ENCODE assay signal across 9 cellular contexts in genomic region chrX:73916931-73917657, GRCh38.
A peak's percentile ranks its signal among the peaks of the same experiment; 100 is the strongest.
DNase-seq lines count a peak whose midpoint lies in the region; ATAC-seq and TF ChIP-seq lines count a peak whose summit lies in the region.
"Had no signal": no experiment of that assay in that cellular context is flagged by ENCODE, and none has a peak within 500 bp of the region (broad histone marks: within the 10 kb centered on the region; RNA-seq: fewer than 3 reads in every experiment).

No MANE protein-coding gene starts in this region.

- peaks cover 3% of the 10 kb centered on the region for H3K27me3 Mint-ChIP-seq in brain

- H3K9me3 ChIP-seq in AG04450 (ENCODE audit: control insufficient read depth, insufficient read depth, low read length) (no peaks in the 10 kb centered on the region), upper lobe of left lung (no peaks in the 10 kb centered on the region)

- TF ChIP-seq CTCF in AG04450 (IDR thresholded peaks at IDR 0.05; ENCODE audit: low read depth, low read length) (no peak), brain (conservative IDR thresholded peaks at IDR 0.05) (no peak), upper lobe of left lung (IDR thresholded peaks at IDR 0.05) (no peak)

- H3K27ac Mint-ChIP-seq in brain, result peak overlapping the region in 3 of 5 experiments; percentile 30 to 82 (median 76)

- WGBS in upper lobe of left lung, 2 donors, result 87 to 90% methylated on average over 2 of the region's 2 CpGs

- no peaks in the 10 kb centered on the region for H3K36me3 ChIP-seq in upper lobe of left lung

- TF ChIP-seq POLR2A in upper lobe of left lung (IDR thresholded peaks at IDR 0.05), result no peak

- H3K4me3 ChIP-seq in AG04450 (ENCODE audit: low read depth, low read length), result no peak overlapping the region
- no peak overlapping the region for H3K4me3 ChIP-seq in upper lobe of left lung

- TF ChIP-seq EP300 in upper lobe of left lung (IDR thresholded peaks at IDR 0.05), result no peak

- no peaks in the 10 kb centered on the region for H3K36me3 Mint-ChIP-seq in brain

- H3K9me3 Mint-ChIP-seq in brain, result peaks cover 0 to 3% (median 0%) of the 10 kb centered on the region in 5 experiments

- no peak for ATAC-seq in GM18511 (IDR thresholded peaks at IDR 0.05; ENCODE audit: unreplicated experiment)
- no peak for ATAC-seq in upper lobe of left lung (ENCODE audit: low FRiP score in 2 of 2)
- no peak for ATAC-seq in GM21723 (IDR thresholded peaks at IDR 0.05; ENCODE audit: unreplicated experiment)

- H3K4me1 Mint-ChIP-seq in brain, result peaks cover 30% of the 10 kb centered on the region

- peak; percentile 63 for DNase-seq in AG04450 (ENCODE audit: low read depth, low spot score)
- DNase-seq in HT1080 (ENCODE audit: low read depth), result peak; percentile 92
- DNase-seq in kidney tubule cell (ENCODE audit: low spot score), result peak; percentile 94
- no peak for DNase-seq in GM19238 (ENCODE audit: insufficient read length, low spot score)
- no peak for DNase-seq in upper lobe of left lung
- DNase-seq: right cardiac atrium had no signal

- peak overlapping the region; percentile 89 for H3K27ac ChIP-seq in AG04450 (ENCODE audit: low read depth, low read length)
- H3K27ac ChIP-seq in upper lobe of left lung, result peak overlapping the region in 1 of 4 donors; percentile 38

- POLR2A ChIA-PET in AG04450 (lab: Yijun Ruan, JAX), result interaction anchor here (1.1 to 1.3 kb wide), 2 partner anchors 24 to 375 kb away, joined by 3 to 5 read pairs; no protein-coding TSS in a partner anchor

- peak overlapping the region in 1 of 5 experiments; percentile 37 for H3K4me3 Mint-ChIP-seq in brain

- CTCF ChIA-PET in AG04450 (lab: Charles Lee), result interaction anchor here (0.6 kb wide), 1 partner anchor 396 kb away, joined by 3 read pairs; no protein-coding TSS in a partner anchor

- peaks cover 0 to 9% (median 1%) of the 10 kb centered on the region in 4 donors for H3K4me1 ChIP-seq in upper lobe of left lung

- H3K27me3 ChIP-seq in AG04450 (ENCODE audit: control insufficient read depth, insufficient read depth, low read length), result no peaks in the 10 kb centered on the region
- no peaks in the 10 kb centered on the region for H3K27me3 ChIP-seq in upper lobe of left lung

Comparison
In these comparisons a context has a peak if more than half of its experiments do, and no peak if none do; other contexts are left out.
1. DNase-seq: peak in AG04450 (single experiment), HT1080 (single experiment) and kidney tubule cell (single experiment); none in GM19238 (single experiment) and upper lobe of left lung (0 of 2).